Comparison of ENCODE assay signal across 15 cellular contexts in the genomic region with DNA sequence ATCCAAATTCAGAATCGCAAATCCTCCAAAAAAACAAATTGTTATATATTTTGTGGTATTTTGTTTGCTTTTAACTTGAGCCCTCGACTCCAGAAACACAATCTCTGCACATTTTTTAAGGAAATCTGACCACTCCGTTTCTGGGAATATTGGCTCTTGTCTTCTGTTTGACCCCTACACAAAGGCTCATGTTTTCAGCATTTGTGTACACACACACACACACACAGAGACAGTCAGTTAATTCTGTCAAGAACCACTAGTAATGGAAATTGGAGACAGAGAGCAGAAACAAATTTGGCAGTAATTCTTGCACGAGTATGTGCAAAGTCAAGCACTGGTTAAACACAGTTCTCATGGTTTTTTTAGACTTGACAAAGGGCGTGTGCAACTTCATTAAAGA.
DNase-seq lines count a peak whose midpoint lies in the region; ATAC-seq, FAIRE-seq and TF ChIP-seq lines count a peak whose summit lies in the region.
"Had no signal": no experiment of that assay in that cellular context is flagged by ENCODE, and none has a peak within 500 bp of the region (broad histone marks: within the 10 kb centered on the region; RNA-seq: fewer than 3 reads in every experiment).

No MANE protein-coding gene starts in this region.

- H3K9me3 ChIP-seq in body of pancreas (no peaks in the 10 kb centered on the region), stomach (no peaks in the 10 kb centered on the region), Caco-2 (no peaks in the 10 kb centered on the region)
- H3K9me3 ChIP-seq: neutrophil had no signal

- H3K27me3 Mint-ChIP-seq in Caco-2 (ENCODE audit: insufficient read depth, unreplicated experiment), result no peaks in the 10 kb centered on the region
- H3K27me3 Mint-ChIP-seq: activated CD8-positive, alpha-beta memory T cell treated with anti-CD3 and anti-CD28 coated beads, Interleukin-2, amount 10 ng/mL, durations not matched to agents 7 days and 5 days; activated naive CD4-positive, alpha-beta T cell treated with anti-CD3 and anti-CD28 coated beads, Interleukin-2, amount 10 ng/mL, durations not matched to agents 7 days and 5 days had no signal

- TF ChIP-seq EP300 in stomach (IDR thresholded peaks at IDR 0.05), result no peak

- no peak for ATAC-seq in body of pancreas
- ATAC-seq: activated CD8-positive, alpha-beta memory T cell treated with anti-CD3 and anti-CD28 coated beads, Interleukin-2, amount 10 ng/mL, durations not matched to agents 7 days and 5 days; PC-3 had no signal

- WGBS in body of pancreas, 2 donors, result 67 to 68% methylated on average over 5 of the region's 5 CpGs
- WGBS in stomach, 5 donors, result 42 to 61% (median 48%) methylated on average over 5 of the region's 5 CpGs

- CTCF ChIA-PET in Caco-2 (lab: Charles Lee), result no interaction called here

- H3K4me1 Mint-ChIP-seq in Caco-2 (ENCODE audit: low read depth, unreplicated experiment), result peaks cover 24% of the 10 kb centered on the region

- POLR2A ChIA-PET in Caco-2 (lab: Charles Lee), result no interaction called here

- BruUV-seq in Caco-2 (replicated peaks; lab: Mats Ljungman, UMichigan), result no TSS peak

- H3K4me3 ChIP-seq in body of pancreas (no peak overlapping the region), stomach (no peak overlapping the region), Caco-2 (ENCODE audit: low read depth, low read length) (no peak overlapping the region)

- H3K27me3 ChIP-seq in body of pancreas (no peaks in the 10 kb centered on the region), stomach (no peaks in the 10 kb centered on the region), Caco-2 (replicated peaks; ENCODE audit: control insufficient read depth, insufficient read depth, low read length) (no peaks in the 10 kb centered on the region)
- H3K27me3 ChIP-seq: neutrophil had no signal

- H3K4me1 ChIP-seq in body of pancreas, result peaks cover 11% of the 10 kb centered on the region
- peaks cover 14 to 62% (median 38%) of the 10 kb centered on the region in 4 donors for H3K4me1 ChIP-seq in stomach
- H3K4me1 ChIP-seq in Caco-2, result peaks cover 8% of the 10 kb centered on the region; the same call in 1 of the 2 replicates

- no peak for TF ChIP-seq POLR2A in body of pancreas (IDR thresholded peaks at IDR 0.05)
- no peak for TF ChIP-seq POLR2A in stomach (IDR thresholded peaks at IDR 0.05)

- H3K4me3 Mint-ChIP-seq in Caco-2 (ENCODE audit: unreplicated experiment), result no peak overlapping the region
- H3K4me3 Mint-ChIP-seq: activated CD8-positive, alpha-beta memory T cell treated with anti-CD3 and anti-CD28 coated beads, Interleukin-2, amount 10 ng/mL, durations not matched to agents 7 days and 5 days; activated naive CD4-positive, alpha-beta T cell treated with anti-CD3 and anti-CD28 coated beads, Interleukin-2, amount 10 ng/mL, durations not matched to agents 7 days and 5 days had no signal

- H3K9me3 Mint-ChIP-seq in Caco-2 (ENCODE audit: unreplicated experiment), result no peaks in the 10 kb centered on the region

- H3K27ac ChIP-seq in body of pancreas (peak overlapping the region in 3 of 4 donors; percentile 50 to 74 (median 56)), stomach (peak overlapping the region in 4 of 5 donors; percentile 78 to 89 (median 82))
- H3K27ac ChIP-seq: C4-2B, neutrophil had no signal

- peaks cover 32% of the 10 kb centered on the region for H3K36me3 Mint-ChIP-seq in Caco-2 (ENCODE audit: insufficient read depth, unreplicated experiment)

- FAIRE-seq in islet of Langerhans (lab: Jason Lieb, UNC), result peak; percentile 78

- TF ChIP-seq CTCF in body of pancreas (IDR thresholded peaks at IDR 0.05), result no peak
- TF ChIP-seq CTCF in stomach (IDR thresholded peaks at IDR 0.05), result no peak
- TF ChIP-seq CTCF in Caco-2 (IDR thresholded peaks at IDR 0.05; ENCODE audit: insufficient read depth in 1 of 2, low read depth in 1 of 2, low read length in 1 of 2, severe bottlenecking in 1 of 2, unreplicated experiment in 1 of 2), result no peak

- intact Hi-C loops in body of pancreas (cut with DNase I) (no loop called here), stomach (cut with DNase I; ENCODE audit: low total_unique reads) (no loop called here), Caco-2 (cut with micrococcal nuclease; ENCODE audit: unreplicated experiment) (no loop called here)

- peak; percentile 28 for DNase-seq in NCI-H2029 treated with DMSO at 0.1 percent for 48 hours (lab: John Stamatoyannopoulos, UW)
- no peak for DNase-seq in body of pancreas
- DNase-seq in stomach, result no peak
- no peak for DNase-seq in foreskin melanocyte
- DNase-seq in OCI-M2 (lab: John Stamatoyannopoulos, UW; ENCODE audit: unreplicated experiment), result no peak
- DNase-seq in Caco-2, result no peak
- DNase-seq in stimulated activated CD4-positive, alpha-beta T cell treated with anti-CD3 and anti-CD28 coated beads, Interleukin-2, amount 100 ng/mL, for 48 hours, result no peak
- DNase-seq: activated CD8-positive, alpha-beta memory T cell treated with anti-CD3 and anti-CD28 coated beads, Interleukin-2, amount 10 ng/mL, durations not matched to agents 7 days and 5 days; activated naive CD4-positive, alpha-beta T cell treated with anti-CD3 and anti-CD28 coated beads, Interleukin-2, amount 10 ng/mL, durations not matched to agents 7 days and 5 days; NCI-H1105; PC-3; trophoblast cell had no signal

- no peak overlapping the region for H3K27ac Mint-ChIP-seq in Caco-2 (ENCODE audit: unreplicated experiment)
- H3K27ac Mint-ChIP-seq: activated CD8-positive, alpha-beta memory T cell treated with anti-CD3 and anti-CD28 coated beads, Interleukin-2, amount 10 ng/mL, durations not matched to agents 7 days and 5 days; activated naive CD4-positive, alpha-beta T cell treated with anti-CD3 and anti-CD28 coated beads, Interleukin-2, amount 10 ng/mL, durations not matched to agents 7 days and 5 days had no signal

- H3K36me3 ChIP-seq in body of pancreas (replicated peaks in 1 of 2; ENCODE audit: insufficient read depth in 1 of 2, low read depth in 2 of 2) (no peaks in the 10 kb centered on the region), stomach (peaks cover 0 to 23% (median 12%) of the 10 kb centered on the region in 4 donors), Caco-2 (ENCODE audit: control insufficient read depth, insufficient read depth, low read length) (no peaks in the 10 kb centered on the region)
